In genomic region chr12:55930771-55931316, GRCh38 we compare ENCODE assay signal across 8 cellular contexts. TPM values are rescaled to one million over a fixed set of nuclear protein-coding genes. Genes with fewer than 3 reads are reported as not detected.
A peak's percentile ranks its signal among the peaks of the same experiment; 100 is the strongest.
DNase-seq lines count a peak whose midpoint lies in the region; TF ChIP-seq lines count a peak whose summit lies in the region.

TSS of gene DGKA (plus strand) at chr12:55931162. CDS start at chr12:55936504, 5,342 bp downstream.

- TF ChIP-seq CTCF in Caco-2 (IDR thresholded peaks at IDR 0.05; ENCODE audit: insufficient read depth in 1 of 2, low read depth in 1 of 2, low read length in 1 of 2, severe bottlenecking in 1 of 2, unreplicated experiment in 1 of 2) (peak; percentile 54 to 66), endothelial cell (IDR thresholded peaks at IDR 0.05; ENCODE audit: unreplicated experiment) (peak; percentile 37)

- H3K4me3 ChIP-seq in Caco-2 (ENCODE audit: low read depth, low read length) (peak within 1 kb of the TSS; percentile 80), muscle layer of colon (ENCODE audit: low read depth in 1 of 2, low read length in 2 of 2) (peak within 1 kb of the TSS; percentile 53 to 85)

- peak within 1 kb of the TSS; percentile 90 for H3K4me3 Mint-ChIP-seq in Caco-2 (ENCODE audit: unreplicated experiment)
- H3K4me3 Mint-ChIP-seq in endothelial cell (ENCODE audit: unreplicated experiment), result peak within 1 kb of the TSS; percentile 93

- BruUV-seq in Caco-2 (replicated peaks; lab: Mats Ljungman, UMichigan), result no TSS peak

- no peaks in the 10 kb centered on the region for H3K9me3 Mint-ChIP-seq in Caco-2 (ENCODE audit: unreplicated experiment)
- H3K9me3 Mint-ChIP-seq in endothelial cell (ENCODE audit: unreplicated experiment), result no peaks in the 10 kb centered on the region

- H3K36me3 ChIP-seq in Caco-2 (ENCODE audit: control insufficient read depth, insufficient read depth, low read length), result no peaks in the 10 kb centered on the region
- H3K36me3 ChIP-seq in muscle layer of colon (ENCODE audit: insufficient read depth, low read length), result no peaks in the 10 kb centered on the region

- H3K36me3 Mint-ChIP-seq in Caco-2 (ENCODE audit: insufficient read depth, unreplicated experiment) (peaks cover 26% of the 10 kb centered on the region), endothelial cell (ENCODE audit: low read depth, unreplicated experiment) (peaks cover 7% of the 10 kb centered on the region)

- H3K4me1 Mint-ChIP-seq in Caco-2 (ENCODE audit: low read depth, unreplicated experiment) (peaks cover 25% of the 10 kb centered on the region), endothelial cell (ENCODE audit: unreplicated experiment) (peaks cover 44% of the 10 kb centered on the region)

- DNase-seq in Caco-2 (peak; percentile 41 to 43), HEK293T (ENCODE audit: extremely low spot score) (peak; percentile 52), NOMO-1 treated with DMSO at 0.1 percent for 48 hours (lab: John Stamatoyannopoulos, UW; ENCODE audit: unreplicated experiment) (peak; percentile 68), endothelial cell (ENCODE audit: low spot score) (peak; percentile 32), HPDE6-E6E7 (ENCODE audit: extremely low spot score) (no peak)
- peak; percentile 56 for DNase-seq in activated CD8-positive, alpha-beta memory T cell treated with anti-CD3 and anti-CD28 coated beads, Interleukin-2, amount 50 U/mL, for 24 hours (ENCODE audit: extremely low read depth)
- DNase-seq in stimulated activated CD8-positive, alpha-beta memory T cell treated with anti-CD3 and anti-CD28 coated beads, Interleukin-7, amount 100 ng/mL, for 48 hours (ENCODE audit: extremely low read depth in 1 of 2, low read depth in 1 of 2), result peak; percentile 58 to 82

- intact Hi-C loops in Caco-2 (cut with micrococcal nuclease; ENCODE audit: unreplicated experiment), result loop anchor here (1.0 to 5.0 kb wide), 4 partner anchors 9 to 110 kb away; partner anchors contain the start of gene RPS26

- no peaks in the 10 kb centered on the region for H3K27me3 Mint-ChIP-seq in Caco-2 (ENCODE audit: insufficient read depth, unreplicated experiment)
- peaks cover 21% of the 10 kb centered on the region for H3K27me3 Mint-ChIP-seq in endothelial cell (ENCODE audit: unreplicated experiment)

- peaks cover 33% of the 10 kb centered on the region for H3K4me1 ChIP-seq in Caco-2
- H3K4me1 ChIP-seq in muscle layer of colon (ENCODE audit: insufficient read depth, low read length), result peaks cover 41% of the 10 kb centered on the region

- H3K27me3 ChIP-seq in Caco-2 (replicated peaks; ENCODE audit: control insufficient read depth, insufficient read depth, low read length) (no peaks in the 10 kb centered on the region), muscle layer of colon (ENCODE audit: control insufficient read depth in 1 of 2, insufficient read depth in 2 of 2, low read length in 2 of 2) (no peaks in the 10 kb centered on the region)

- H3K27ac ChIP-seq in muscle layer of colon (ENCODE audit: low read depth, low read length), result peak within 1 kb of the TSS; percentile 66

- CTCF ChIA-PET in Caco-2 (lab: Charles Lee) (interaction anchor here (0.6 to 2.2 kb wide), 9 partner anchors 10 to 173 kb away, joined by 3 to 7 read pairs (median 3); partner anchors contain the start of genes ORMDL2, PA2G4, RAB5B and SARNP), HEK293T (lab: Yijun Ruan, JAX) (interaction anchor here (0.6 to 2.0 kb wide), 6 partner anchors 9 to 193 kb away, joined by 3 to 10 read pairs (median 3); no protein-coding TSS in a partner anchor)

- H3K27ac Mint-ChIP-seq in Caco-2 (ENCODE audit: unreplicated experiment) (peak within 1 kb of the TSS; percentile 64), endothelial cell (ENCODE audit: unreplicated experiment) (peak within 1 kb of the TSS; percentile 77)

- H3K9me3 ChIP-seq in Caco-2, result no peaks in the 10 kb centered on the region
- H3K9me3 ChIP-seq in muscle layer of colon (ENCODE audit: low read length), result no peaks in the 10 kb centered on the region

- H3K9ac ChIP-seq in muscle layer of colon (ENCODE audit: low read length), result peak within 1 kb of the TSS; percentile 72

- POLR2A ChIA-PET in Caco-2 (lab: Charles Lee) (interaction anchor here (0.8 to 1.0 kb wide), 2 partner anchors 43 to 83 kb away, joined by 3 to 4 read pairs; partner anchors contain the start of gene RAB5B), HEK293T (lab: Yijun Ruan, JAX) (interaction anchor here (0.6 to 1.3 kb wide), 5 partner anchors 43 to 114 kb away, joined by 3 to 4 read pairs (median 3); partner anchors contain the start of genes DNAJC14, ORMDL2, RAB5B and SARNP)

TF ChIP-seq in HEK293T, 16 proteins besides CTCF, POLR2A, EP300 and RAD21:
- TF ChIP-seq FOXK2 (IDR thresholded peaks at IDR 0.05) (no peak), SUZ12 (IDR thresholded peaks at IDR 0.05) (no peak), CTBP1 (IDR thresholded peaks at IDR 0.05; ENCODE audit: borderline replicate concordance) (no peak)
TF ChIP-seq in HEK293T: peak in this region for 0.

RNA-seq across cellular contexts. Expression of gene DGKA, which starts in this region (rescaled TPM):
- total RNA-seq in Caco-2 (2022) (19.4 and 22.2 TPM in 2 replicates), endothelial cell (ENCODE audit: unreplicated experiment) (70.1 TPM)
